In the genomic region with DNA sequence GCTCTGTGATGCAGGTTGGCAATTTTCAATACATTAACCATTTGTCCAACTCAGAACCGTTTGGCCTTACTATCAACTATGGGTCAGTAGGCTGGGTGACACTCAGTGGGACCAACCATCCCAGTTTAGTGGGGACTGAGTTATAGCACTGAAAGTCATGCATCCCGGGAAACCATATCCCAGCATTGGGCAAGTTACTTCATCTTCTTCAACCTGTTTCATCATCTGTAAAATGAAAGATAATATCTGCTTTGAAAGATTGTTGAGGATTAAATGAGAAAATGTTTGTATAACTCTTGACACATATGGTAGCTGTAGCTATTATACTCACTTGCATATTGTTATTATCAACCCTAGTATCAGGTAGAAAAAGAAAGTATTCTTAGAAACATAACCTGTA, we compare ENCODE assay signal across 11 cellular contexts. TPM values are rescaled to one million over a fixed set of nuclear protein-coding genes. Genes with fewer than 3 reads are reported as not detected.
A peak's percentile ranks its signal among the peaks of the same experiment; 100 is the strongest.
DNase-seq lines count a peak whose midpoint lies in the region; ATAC-seq and TF ChIP-seq lines count a peak whose summit lies in the region.
"Had no signal": no experiment of that assay in that cellular context is flagged by ENCODE, and none has a peak within 500 bp of the region (broad histone marks: within the 10 kb centered on the region; RNA-seq: fewer than 3 reads in every experiment).

No MANE protein-coding gene starts in this region.

- 68 to 73% (median 71%) methylated on average over 2 of the region's 2 CpGs for WGBS in adrenal gland, 4 donors

- peak overlapping the region; percentile 53 for H3K4me2 ChIP-seq in MM.1S (ENCODE audit: low read depth, low read length)

- no peak for DNase-seq in CD8-positive, alpha-beta T cell
- DNase-seq in MM.1S: no peak
- no peak for DNase-seq in adrenal gland
- no peak for DNase-seq in HFFc6
- DNase-seq in anterior cingulate cortex (lab: John Stamatoyannopoulos, UW): no peak
- DNase-seq in NCI-H345 treated with DMSO at 0.1 percent for 48 hours (lab: John Stamatoyannopoulos, UW; ENCODE audit: unreplicated experiment): no peak
- DNase-seq: kidney glomerular epithelial cell, NCI-H526 had no signal

- peaks cover 87% of the 10 kb centered on the region for H3K4me1 Mint-ChIP-seq in CD8-positive, alpha-beta T cell (ENCODE audit: low read depth)
- H3K4me1 Mint-ChIP-seq in HFFc6 (ENCODE audit: low read depth): peaks cover 47% of the 10 kb centered on the region

- peaks cover 59% of the 10 kb centered on the region for H3F3A ChIP-seq in MM.1S (ENCODE audit: insufficient read depth, low read length)

- peak overlapping the region; percentile 6 for H3K4me3 ChIP-seq in CD8-positive, alpha-beta T cell (ENCODE audit: low read depth, low read length)
- peak overlapping the region; percentile 0; the same call in 1 of the 2 replicates for H3K4me3 ChIP-seq in MM.1S (ENCODE audit: low read length)
- H3K4me3 ChIP-seq in adrenal gland: no peak overlapping the region
- H3K4me3 ChIP-seq in neutrophil (ENCODE audit: low read depth in 1 of 2, low read length in 1 of 2): peak overlapping the region; percentile 14 to 21

- H3K9me2 ChIP-seq in MM.1S (replicated peaks; ENCODE audit: insufficient read depth, low read length): no peaks in the 10 kb centered on the region

- no peak for ATAC-seq in CD8-positive, alpha-beta T cell

- POLR2A ChIA-PET in CD8-positive, alpha-beta T cell (lab: Charles Lee): interaction anchor here (1.7 to 3.0 kb wide), 5 partner anchors 10 to 80 kb away, joined by 4 to 19 read pairs (median 7); a partner anchor contains a TSS

- CTCF ChIA-PET in CD8-positive, alpha-beta T cell (lab: Charles Lee): interaction anchor here (1.1 to 3.2 kb wide), 5 partner anchors 9 to 76 kb away, joined by 3 to 7 read pairs (median 5); no protein-coding TSS in a partner anchor

- no peaks in the 10 kb centered on the region for H3K27me3 Mint-ChIP-seq in CD8-positive, alpha-beta T cell (ENCODE audit: low read depth)
- H3K27me3 Mint-ChIP-seq in HFFc6 (ENCODE audit: insufficient read depth): peaks cover 5% of the 10 kb centered on the region; the same call in 1 of the 2 replicates
- H3K27me3 Mint-ChIP-seq: IgD-negative memory B cell had no signal

- H3K36me3 Mint-ChIP-seq in CD8-positive, alpha-beta T cell: peaks cover 3% of the 10 kb centered on the region
- H3K36me3 Mint-ChIP-seq in HFFc6 (ENCODE audit: low read depth): no peaks in the 10 kb centered on the region

- peak overlapping the region; percentile 68 for H3K4me3 Mint-ChIP-seq in CD8-positive, alpha-beta T cell
- no peak overlapping the region for H3K4me3 Mint-ChIP-seq in HFFc6

- H3K36me3 ChIP-seq in CD8-positive, alpha-beta T cell (ENCODE audit: insufficient read depth, low read length): no peaks in the 10 kb centered on the region
- H3K36me3 ChIP-seq in MM.1S (replicated peaks; ENCODE audit: insufficient read depth, low read length) (no peaks in the 10 kb centered on the region), adrenal gland (replicated peaks in 1 of 2) (no peaks in the 10 kb centered on the region), neutrophil (no peaks in the 10 kb centered on the region)

- H3K9me3 ChIP-seq in CD8-positive, alpha-beta T cell (ENCODE audit: low read length): no peaks in the 10 kb centered on the region
- H3K9me3 ChIP-seq in MM.1S (replicated peaks; ENCODE audit: insufficient read depth, low read length): no peaks in the 10 kb centered on the region
- H3K9me3 ChIP-seq in adrenal gland (replicated peaks in 1 of 3): no peaks in the 10 kb centered on the region
- H3K9me3 ChIP-seq in neutrophil: no peaks in the 10 kb centered on the region

- TF ChIP-seq POLR2A in adrenal gland (IDR thresholded peaks at IDR 0.05): no peak

- peaks cover 76% of the 10 kb centered on the region for H3K79me2 ChIP-seq in MM.1S (ENCODE audit: low read length)

- no peaks in the 10 kb centered on the region for H3K27me3 ChIP-seq in CD8-positive, alpha-beta T cell (ENCODE audit: insufficient read depth, low read length)
- H3K27me3 ChIP-seq in MM.1S (replicated peaks; ENCODE audit: insufficient read depth, low read length) (no peaks in the 10 kb centered on the region), adrenal gland (no peaks in the 10 kb centered on the region), neutrophil (no peaks in the 10 kb centered on the region)

- H3K27ac Mint-ChIP-seq in CD8-positive, alpha-beta T cell: peak overlapping the region; percentile 97
- H3K27ac Mint-ChIP-seq in HFFc6: no peak overlapping the region

- peak overlapping the region; percentile 42 for H3K27ac ChIP-seq in CD8-positive, alpha-beta T cell (ENCODE audit: low read depth, low read length)
- H3K27ac ChIP-seq in MM.1S (ENCODE audit: low read length): peak overlapping the region; percentile 94; the same call in 1 of the 2 replicates
- peak overlapping the region in 3 of 5 donors; percentile 46 to 51 (median 47) for H3K27ac ChIP-seq in adrenal gland
- peak overlapping the region; percentile 94 for H3K27ac ChIP-seq in neutrophil
- H3K27ac ChIP-seq: epithelial cell of prostate had no signal

- no peak overlapping the region for H2AFZ ChIP-seq in MM.1S (ENCODE audit: low read length)

- H4K20me1 ChIP-seq in MM.1S (ENCODE audit: insufficient read depth, low read length): no peaks in the 10 kb centered on the region

- no peak for TF ChIP-seq CTCF in CD8-positive, alpha-beta T cell (IDR thresholded peaks at IDR 0.05)
- TF ChIP-seq CTCF in MM.1S (IDR thresholded peaks at IDR 0.05; ENCODE audit: low read length): no peak
- no peak for TF ChIP-seq CTCF in adrenal gland (IDR thresholded peaks at IDR 0.05)
- no peak for TF ChIP-seq CTCF in neutrophil (IDR thresholded peaks at IDR 0.05)
- no peak for TF ChIP-seq CTCF in HFFc6 (IDR thresholded peaks at IDR 0.05)

- H3K4me1 ChIP-seq in CD8-positive, alpha-beta T cell (ENCODE audit: insufficient read depth, low read length): peaks cover 66% of the 10 kb centered on the region
- peaks cover 56% of the 10 kb centered on the region for H3K4me1 ChIP-seq in MM.1S (ENCODE audit: low read length)
- peaks cover 27 to 46% of the 10 kb centered on the region in 2 donors for H3K4me1 ChIP-seq in adrenal gland (replicated peaks in 1 of 2)
- H3K4me1 ChIP-seq in neutrophil (ENCODE audit: control insufficient read depth in 1 of 2, insufficient read depth in 1 of 2, low read depth in 1 of 2, low read length in 1 of 2): peaks cover 97 to 98% of the 10 kb centered on the region in 2 experiments

- intact Hi-C loops in CD8-positive, alpha-beta T cell (cut with DNase I, micrococcal nuclease): no loop called here
- intact Hi-C loops in adrenal gland (cut with DNase I): no loop called here

- H3K9me3 Mint-ChIP-seq in CD8-positive, alpha-beta T cell: no peaks in the 10 kb centered on the region
- H3K9me3 Mint-ChIP-seq in HFFc6: no peaks in the 10 kb centered on the region
- H3K9me3 Mint-ChIP-seq: IgD-negative memory B cell had no signal

- H3K9ac ChIP-seq in MM.1S (ENCODE audit: low read length): no peak overlapping the region; the same call in 1 of the 2 replicates

RNA-seq across cellular contexts. Expression of a gene that starts 11.9 kb away (rescaled TPM):
- total RNA-seq in CD8-positive, alpha-beta T cell: 10 to 100 TPM; 14.9 to 16.9 TPM
- total RNA-seq in adrenal gland: 10 to 100 TPM; 17.7 to 78.3 (median 46.7) TPM
- polyA plus RNA-seq in adrenal gland: 100 to 1,000 TPM in 1 of 3 donors, 10 to 100 TPM in 2; 12.6 to 102 (median 12.7) TPM
- 10 to 100 TPM in 4 of 6 experiments, 1 to 10 TPM in 2; 6.9 to 13.7 (median 13.0) TPM for total RNA-seq in HFFc6 (2021; fragmentation: NEBNext Ultra II Directional; extraction: Animal tissue kit (Norgen Biotek cat#: 25700))

RNA-seq across cellular contexts. Expression of a gene that starts 41.2 kb away (rescaled TPM):
- 1 to 10 TPM; 6.4 to 6.8 TPM for total RNA-seq in CD8-positive, alpha-beta T cell
- 10 to 100 TPM; 11.1 to 18.2 (median 13.6) TPM for total RNA-seq in adrenal gland
- polyA plus RNA-seq in adrenal gland: 10 to 100 TPM; 14.5 to 21.6 (median 17.4) TPM
- 10 to 100 TPM in 1 of 6 experiments, 1 to 10 TPM in 5; 7.8 to 11.0 (median 8.4) TPM for total RNA-seq in HFFc6 (2021; fragmentation: NEBNext Ultra II Directional; extraction: Animal tissue kit (Norgen Biotek cat#: 25700))

RNA-seq across cellular contexts. Expression of a gene that starts 41.3 kb away (rescaled TPM):
- total RNA-seq in CD8-positive, alpha-beta T cell: 10 to 100 TPM; 17.8 to 19.2 TPM
- 10 to 100 TPM in 6 of 8 donors, 1 to 10 TPM in 2; 9.5 to 19.6 (median 12.3) TPM for total RNA-seq in adrenal gland
- polyA plus RNA-seq in adrenal gland: 10 to 100 TPM; 16.2 to 33.8 (median 20.4) TPM
- total RNA-seq in HFFc6 (2021; fragmentation: NEBNext Ultra II Directional; extraction: Animal tissue kit (Norgen Biotek cat#: 25700)): 10 to 100 TPM; 13.2 to 21.0 (median 17.4) TPM

Comparison
In these comparisons a context has a peak if more than half of its experiments do, and no peak if none do; other contexts are left out.
1. H3K27ac ChIP-seq: peak in every context shown above with its lines; median percentile 94 in MM.1S; 94 in neutrophil; 47 in adrenal gland; 42 in CD8-positive, alpha-beta T cell.
2. H3K4me3 ChIP-seq: peak in CD8-positive, alpha-beta T cell (single experiment), MM.1S (single experiment) and neutrophil (2 of 2); none in adrenal gland (0 of 4).